15 cellular contexts compared by ENCODE assay signal in the genomic region with DNA sequence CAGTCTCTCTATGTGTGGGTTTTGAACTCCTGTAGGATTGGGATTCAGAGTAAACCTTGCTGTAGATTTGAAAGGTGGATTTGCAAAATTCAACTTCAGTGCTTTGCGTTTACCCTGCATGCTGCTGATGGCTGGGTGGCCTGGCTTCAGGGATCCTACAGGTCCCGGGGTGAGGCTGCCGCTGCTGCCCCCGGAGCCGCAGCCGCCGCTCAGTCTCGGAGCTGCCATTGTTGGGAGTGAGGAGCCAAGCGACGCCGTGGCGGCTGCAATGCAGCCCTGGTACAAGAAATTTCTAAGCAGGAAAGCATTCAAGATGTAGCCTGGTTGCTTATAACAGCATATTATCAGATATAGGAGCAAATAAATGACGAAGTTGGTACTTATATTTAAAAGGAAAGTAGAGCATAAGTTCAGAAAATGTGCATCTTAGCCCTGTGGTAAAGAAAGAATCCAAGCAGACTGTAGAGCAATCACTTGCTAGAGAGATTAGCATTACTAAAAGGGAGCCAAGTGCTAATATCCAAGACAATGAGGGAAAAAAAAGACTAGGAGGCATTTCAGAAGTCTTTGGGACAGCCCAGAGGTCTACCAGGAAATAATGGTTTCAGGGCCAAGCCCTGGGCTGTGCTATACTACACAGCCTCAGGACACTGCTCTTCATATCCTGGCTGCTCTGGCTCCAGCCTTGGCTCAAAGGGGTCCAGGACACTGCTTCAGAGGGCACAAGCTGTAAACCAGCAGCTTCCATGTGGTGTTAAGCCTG.
"Had no signal": no experiment of that assay in that cellular context is flagged by ENCODE, and none has a peak within 500 bp of the region (broad histone marks: within the 10 kb centered on the region; RNA-seq: fewer than 3 reads in every experiment).

No MANE protein-coding gene starts in this region.

- DNase-seq: activated CD4-positive, alpha-beta T cell treated with anti-CD3 and anti-CD28 coated beads, Interleukin-2, amount 10 ng/mL, durations not matched to agents 7 days and 5 days; activated CD8-positive, alpha-beta memory T cell treated with anti-CD3 and anti-CD28 coated beads, Interleukin-2, amount 50 U/mL, for 48 hours; activated gamma-delta T cell; activated T-cell treated with anti-CD3 and anti-CD28 coated beads, Interleukin-2, amount 50 U/mL, for 72 hours; amniotic stem cell; body of pancreas; cortex of kidney; effector CD8-positive, alpha-beta T cell; foreskin fibroblast; kidney; left lung; mammary epithelial cell; naive B cell; stimulated activated CD4-positive, alpha-beta T cell treated with anti-CD3 and anti-CD28 coated beads, Interleukin-2, amount 100 ng/mL, for 48 hours had no signal

- H3K27me3 ChIP-seq: body of pancreas, left lung, neutrophil had no signal

- H3K9me3 ChIP-seq: body of pancreas, left lung, neutrophil had no signal

- H3K4me1 ChIP-seq: body of pancreas, left lung had no signal

- H3K27ac ChIP-seq: body of pancreas, left lung, neutrophil had no signal

- H3K4me3 ChIP-seq: body of pancreas, left lung had no signal

- H3K36me3 ChIP-seq: left lung, neutrophil had no signal
